In the genomic region with DNA sequence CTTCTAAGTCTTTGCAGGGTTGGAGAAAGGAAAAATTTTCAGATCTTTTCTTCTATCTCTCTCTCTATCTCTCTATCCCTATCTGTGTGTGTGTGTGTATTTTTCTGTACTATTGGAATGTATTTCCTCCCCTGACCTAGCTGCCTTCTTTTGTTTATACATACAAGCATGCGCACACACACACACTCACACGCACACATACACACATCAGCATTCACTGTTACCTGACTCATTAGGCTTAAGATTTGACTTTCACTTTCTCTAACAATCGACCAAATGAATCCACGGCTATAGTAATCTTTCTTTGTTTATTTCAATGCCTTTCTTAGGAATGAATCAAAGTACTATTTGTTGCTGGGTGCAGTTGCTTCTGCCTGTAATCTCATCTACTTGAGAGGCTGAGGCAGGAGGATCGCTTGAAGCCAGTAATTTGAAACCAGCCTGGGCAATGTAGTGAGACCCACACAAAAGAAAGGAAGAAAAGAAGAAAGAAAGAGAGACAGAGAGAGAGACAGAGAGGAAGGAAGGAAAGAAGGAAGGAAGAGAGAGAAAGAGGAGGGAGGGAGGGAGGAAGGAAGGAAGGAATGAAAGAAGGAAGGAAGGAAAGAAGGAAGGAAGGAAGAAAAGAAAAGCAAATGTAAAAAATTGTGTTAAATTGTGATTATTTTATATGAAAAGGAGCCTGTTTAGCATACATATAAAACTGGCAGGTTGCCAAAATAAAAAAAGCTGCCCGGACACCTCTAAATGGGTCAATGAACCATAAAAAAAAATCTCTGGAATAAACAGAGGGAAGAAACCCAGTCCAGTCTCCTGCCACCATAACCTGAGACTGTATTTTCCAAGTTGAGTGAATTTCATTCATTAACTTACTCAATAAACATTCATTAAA, we compare ENCODE assay signal across 15 cellular contexts.
A peak's percentile ranks its signal among the peaks of the same experiment; 100 is the strongest.
DNase-seq lines count a peak whose midpoint lies in the region; ATAC-seq and TF ChIP-seq lines count a peak whose summit lies in the region.
"Had no signal": no experiment of that assay in that cellular context is flagged by ENCODE, and none has a peak within 500 bp of the region (broad histone marks: within the 10 kb centered on the region; RNA-seq: fewer than 3 reads in every experiment).

No MANE protein-coding gene starts in this region.

- H2AFZ ChIP-seq in fibroblast of lung (ENCODE audit: low read length): no peak overlapping the region
- no peak overlapping the region for H2AFZ ChIP-seq in osteoblast (ENCODE audit: low read length)
- H2AFZ ChIP-seq: parathyroid adenoma had no signal

- no peak for TF ChIP-seq CTCF in fibroblast of lung (conservative IDR thresholded peaks at IDR 0.05 in 1 of 2, IDR thresholded peaks at IDR 0.05 in 1 of 2; ENCODE audit: low read depth in 1 of 2, low read length in 2 of 2)
- no peak for TF ChIP-seq CTCF in osteoblast (IDR thresholded peaks at IDR 0.05; ENCODE audit: extremely low read depth, low read depth, low read length)
- TF ChIP-seq CTCF in spleen (IDR thresholded peaks at IDR 0.05 in 8 of 11, conservative IDR thresholded peaks at IDR 0.05 in 3 of 11): no peak

- H3K36me3 ChIP-seq in fibroblast of lung (ENCODE audit: control insufficient read depth, insufficient read depth, low read length) (no peaks in the 10 kb centered on the region), osteoblast (ENCODE audit: insufficient read depth, low read length) (no peaks in the 10 kb centered on the region), spleen (no peaks in the 10 kb centered on the region)

- ATAC-seq in GM21723 (IDR thresholded peaks at IDR 0.05; ENCODE audit: unreplicated experiment) (no peak), HG03442 (IDR thresholded peaks at IDR 0.05; ENCODE audit: unreplicated experiment) (no peak)

- no peaks in the 10 kb centered on the region for H3K9me3 ChIP-seq in fibroblast of lung (ENCODE audit: control insufficient read depth, insufficient read depth, low read depth, low read length)
- no peaks in the 10 kb centered on the region for H3K9me3 ChIP-seq in osteoblast (ENCODE audit: low read depth, low read length)
- no peaks in the 10 kb centered on the region for H3K9me3 ChIP-seq in spleen

- H4K20me1 ChIP-seq in fibroblast of lung (ENCODE audit: control insufficient read depth, extremely low read depth, insufficient read depth, low read length): no peaks in the 10 kb centered on the region
- no peaks in the 10 kb centered on the region for H4K20me1 ChIP-seq in osteoblast (ENCODE audit: insufficient read depth, low read length)

- no peaks in the 10 kb centered on the region for H3K4me1 ChIP-seq in fibroblast of lung (ENCODE audit: control insufficient read depth, extremely low read depth, insufficient read depth, low read length)
- H3K4me1 ChIP-seq in osteoblast (ENCODE audit: insufficient read depth, low read length): no peaks in the 10 kb centered on the region
- H3K4me1 ChIP-seq in spleen: no peaks in the 10 kb centered on the region
- H3K4me1 ChIP-seq: parathyroid adenoma had no signal

- no peak overlapping the region for H3K9ac ChIP-seq in fibroblast of lung (ENCODE audit: insufficient read depth, low read length)
- H3K9ac ChIP-seq: parathyroid adenoma had no signal

- DNase-seq in H4 (ENCODE audit: low spot score) (peak; percentile 85), RPMI7951 (ENCODE audit: low read depth) (peak; percentile 41), fibroblast of lung (ENCODE audit: low read depth in 2 of 2) (peak; percentile 27 to 36), osteoblast (ENCODE audit: insufficient read length, low spot score, missing footprints) (no peak), spleen (no peak), G401 (ENCODE audit: low spot score) (no peak)
- DNase-seq: activated naive CD4-positive, alpha-beta T cell treated with anti-CD3 and anti-CD28 coated beads, Interleukin-2, amount 50 U/mL, for 16 hours; central memory CD4-positive, alpha-beta T cell; COR-L47; Kasumi-1; NCI-H2029 treated with DMSO at 0.1 percent for 48 hours; SIG-M5 had no signal

- H3K27me3 ChIP-seq in fibroblast of lung (ENCODE audit: control insufficient read depth, insufficient read depth, low read length): no peaks in the 10 kb centered on the region
- no peaks in the 10 kb centered on the region for H3K27me3 ChIP-seq in osteoblast (ENCODE audit: insufficient read depth, low read length)
- H3K27me3 ChIP-seq in spleen (replicated peaks in 1 of 7): peaks cover 0 to 12% (median 0%) of the 10 kb centered on the region in 7 donors

- H3K4me3 ChIP-seq in fibroblast of lung (replicated peaks in 1 of 4; ENCODE audit: control extremely low read depth in 1 of 4, insufficient read depth in 1 of 4, low read depth in 3 of 4, low read length in 4 of 4): peak overlapping the region in 1 of 4 experiments; percentile 19
- no peak overlapping the region for H3K4me3 ChIP-seq in osteoblast (ENCODE audit: insufficient read depth, low read length)
- H3K4me3 ChIP-seq in spleen: no peak overlapping the region

- no peak overlapping the region for H3K27ac ChIP-seq in fibroblast of lung (ENCODE audit: insufficient read depth, low read length)
- no peak overlapping the region for H3K27ac ChIP-seq in osteoblast (ENCODE audit: low read depth, low read length)
- H3K27ac ChIP-seq in spleen: no peak overlapping the region
- H3K27ac ChIP-seq: parathyroid adenoma had no signal

- in situ Hi-C loops in G401 (cut with HindIII; ENCODE audit: low sequenced_read_pairs): no loop called here

- intact Hi-C loops in spleen (cut with DNase I; ENCODE audit: low total_unique reads): no loop called here

- WGBS in spleen, 5 donors: 81 to 86% (median 84%) methylated on average over 6 of the region's 6 CpGs

- TF ChIP-seq POLR2A in spleen (IDR thresholded peaks at IDR 0.05): no peak

- H3K4me2 ChIP-seq in fibroblast of lung (ENCODE audit: extremely low read depth, insufficient read depth, low read length) (no peak overlapping the region), osteoblast (ENCODE audit: insufficient read depth, low read length) (peak overlapping the region; percentile 15)

- no peaks in the 10 kb centered on the region for H3K79me2 ChIP-seq in fibroblast of lung (ENCODE audit: control insufficient read depth, insufficient read depth, low read length)
- H3K79me2 ChIP-seq in osteoblast (ENCODE audit: insufficient read depth, low read length): no peaks in the 10 kb centered on the region
- H3K79me2 ChIP-seq: parathyroid adenoma had no signal

Comparison
In these comparisons a context has a peak if more than half of its experiments do, and no peak if none do; other contexts are left out.
1. DNase-seq: peak in H4 (single experiment), RPMI7951 (single experiment) and fibroblast of lung (2 of 2); none in osteoblast (single experiment), spleen (single experiment) and G401 (single experiment).